In genomic region chr6:30037182-30037788, GRCh38 we compare ENCODE assay signal across 1 cellular context.
TF ChIP-seq lines count a peak whose summit lies in the region.

No MANE protein-coding gene starts in this region.

TF ChIP-seq in H1, 55 proteins besides CTCF, POLR2A, EP300 and RAD21 (continued from another document):
- TF ChIP-seq POU5F1 (IDR thresholded peaks at IDR 0.05; ENCODE audit: low read depth, low read length) (no peak), TCF12 (IDR thresholded peaks at IDR 0.05; ENCODE audit: low read depth, low read length) (no peak)
